Comparison of ENCODE assay signal across 27 cellular contexts in the genomic region with DNA sequence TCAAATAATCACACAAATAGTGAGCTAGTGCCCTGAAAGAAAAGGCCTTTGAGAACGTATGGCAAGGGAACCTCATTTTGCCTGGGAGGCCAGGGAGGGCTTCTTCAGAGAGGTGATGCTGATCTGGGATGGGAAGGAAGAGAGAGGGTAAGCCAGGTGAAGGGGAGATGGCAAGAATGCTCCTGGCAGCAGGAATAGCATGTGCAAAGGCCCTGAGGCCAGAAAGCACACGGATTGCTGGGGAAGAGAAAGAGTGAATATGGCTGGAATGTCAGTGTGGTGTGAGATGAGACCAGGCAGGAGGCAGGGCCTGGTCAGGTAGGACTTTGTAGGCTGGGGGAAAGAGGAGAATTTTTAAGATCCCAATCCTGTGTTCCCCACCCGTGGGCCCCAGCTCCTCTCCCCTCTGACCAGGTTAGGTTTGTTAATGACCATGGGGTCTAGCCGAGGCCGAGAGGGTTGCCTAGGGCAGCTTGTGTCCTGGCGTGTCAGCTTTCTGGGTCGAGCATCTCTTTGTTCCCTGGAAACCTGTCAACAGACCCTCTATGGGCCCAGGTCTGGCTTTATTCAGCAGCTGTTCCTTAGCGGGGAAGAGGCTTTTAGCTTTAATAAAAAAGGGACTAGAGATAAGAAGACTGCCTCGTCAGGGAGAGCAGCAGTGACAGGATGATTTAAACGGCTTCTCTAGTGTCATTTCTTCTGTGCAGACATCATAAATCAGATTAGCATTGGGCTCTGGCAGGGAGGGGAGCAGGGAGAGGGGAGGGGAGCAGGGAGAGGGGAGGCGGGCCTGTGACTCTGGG.
A peak's percentile ranks its signal among the peaks of the same experiment; 100 is the strongest.
DNase-seq lines count a peak whose midpoint lies in the region; ATAC-seq, FAIRE-seq and TF ChIP-seq lines count a peak whose summit lies in the region.
"Had no signal": no experiment of that assay in that cellular context is flagged by ENCODE, and none has a peak within 500 bp of the region (broad histone marks: within the 10 kb centered on the region; RNA-seq: fewer than 3 reads in every experiment).

No MANE protein-coding gene starts in this region.

- no peak overlapping the region for H4K8ac ChIP-seq in neuronal stem cell (ENCODE audit: low read depth, low read length)

- no peaks in the 10 kb centered on the region for H3K9me1 ChIP-seq in K562 (ENCODE audit: control insufficient read depth, insufficient read depth, low read length)

- no peak overlapping the region for H3K4ac ChIP-seq in neuronal stem cell (ENCODE audit: low read length)

- intact Hi-C loops in K562 (cut with micrococcal nuclease), result loop anchor here (1.0 to 2.0 kb wide), 2 partner anchors 61 to 308 kb away; no protein-coding TSS in a partner anchor

- no peak overlapping the region for H2BK5ac ChIP-seq in neuronal stem cell (ENCODE audit: low read length)

- no peak overlapping the region for H3K23ac ChIP-seq in neuronal stem cell (ENCODE audit: low read depth, low read length, poor library complexity)

- BruUV-seq in K562 (replicated peaks; lab: Mats Ljungman, UMichigan), result no TSS peak

- H3K36me3 ChIP-seq in K562 (ENCODE audit: control insufficient read depth, insufficient read depth, low read length) (no peaks in the 10 kb centered on the region), neuronal stem cell (replicated peaks in 1 of 2; ENCODE audit: control insufficient read depth in 2 of 2, insufficient read depth in 2 of 2, low read length in 2 of 2) (no peaks in the 10 kb centered on the region)
- H3K36me3 ChIP-seq: adrenal gland, pancreas, transverse colon had no signal

- ATAC-seq in K562 (peak; percentile 91), GM19395 (IDR thresholded peaks at IDR 0.05; ENCODE audit: unreplicated experiment) (no peak)
- ATAC-seq: activated CD8-positive, alpha-beta memory T cell treated with anti-CD3 and anti-CD28 coated beads, Interleukin-2, amount 10 ng/mL, durations not matched to agents 7 days and 5 days; activated T-cell treated with anti-CD3 and anti-CD28 coated beads, Interleukin-2, amount 50 U/mL, for 72 hours; natural killer cell had no signal

- no peak overlapping the region for H2BK120ac ChIP-seq in neuronal stem cell (ENCODE audit: low read depth, low read length)

- no peaks in the 10 kb centered on the region for H3K9me3 ChIP-seq in K562 (replicated peaks; ENCODE audit: control insufficient read depth, insufficient read depth, low read depth, low read length)
- no peaks in the 10 kb centered on the region for H3K9me3 ChIP-seq in neuronal stem cell (replicated peaks in 1 of 2; ENCODE audit: control insufficient read depth in 2 of 2, insufficient read depth in 1 of 2, low read depth in 1 of 2, low read length in 2 of 2)
- H3K9me3 ChIP-seq: adrenal gland, pancreas, transverse colon had no signal

- H3K9ac ChIP-seq in K562 (ENCODE audit: insufficient read depth in 1 of 2, low read depth in 2 of 2, low read length in 2 of 2), result peak overlapping the region; percentile 62 to 71; a peak in 3 of 4 replicates
- H3K9ac ChIP-seq in neuronal stem cell (ENCODE audit: low read depth, low read length, poor library complexity), result no peak overlapping the region
- H3K9ac ChIP-seq: GM23248 had no signal

- no peak overlapping the region for H2AK5ac ChIP-seq in neuronal stem cell (ENCODE audit: low read depth, low read length)

- H3K4me3 ChIP-seq in K562, result no peak overlapping the region
- peak overlapping the region in 1 of 2 donors; percentile 53 for H3K4me3 ChIP-seq in neuronal stem cell (ENCODE audit: low read length in 2 of 2)
- H3K4me3 ChIP-seq: adrenal gland, GM23248, pancreas, transverse colon had no signal

- H4K91ac ChIP-seq in neuronal stem cell (ENCODE audit: low read depth, low read length, poor library complexity), result no peak overlapping the region

- no peak; a peak in 1 of 6 replicates for TF ChIP-seq CTCF in K562 (IDR thresholded peaks at IDR 0.05 in 2 of 3, conservative IDR thresholded peaks at IDR 0.05 in 1 of 3; ENCODE audit: insufficient read depth in 2 of 3, low read depth in 1 of 3, low read length in 3 of 3)

- TF ChIP-seq RAD21 in K562 (CRISPR knock-in tag; conservative IDR thresholded peaks at IDR 0.05 in 1 of 2, IDR thresholded peaks at IDR 0.05 in 1 of 2), result no peak

- H3K27ac ChIP-seq in K562 (ENCODE audit: extremely low read depth, low read depth, low read length), result peak overlapping the region; percentile 92
- no peak overlapping the region for H3K27ac ChIP-seq in neuronal stem cell (replicated peaks; ENCODE audit: low read length)
- H3K27ac ChIP-seq: GM23248, pancreas, transverse colon had no signal

- H3K4me1 ChIP-seq in K562 (replicated peaks in 1 of 2; ENCODE audit: control insufficient read depth in 2 of 2, insufficient read depth in 2 of 2, low read length in 2 of 2) (peaks cover 46 to 47% of the 10 kb centered on the region in 2 experiments), neuronal stem cell (ENCODE audit: control insufficient read depth in 2 of 2, insufficient read depth in 1 of 2, low read depth in 1 of 2, low read length in 2 of 2) (peaks cover 0 to 4% of the 10 kb centered on the region in 2 donors)
- H3K4me1 ChIP-seq: pancreas, transverse colon had no signal

- TF ChIP-seq EP300 in K562 (IDR thresholded peaks at IDR 0.05; ENCODE audit: low read length), result peak; percentile 79

- peak; percentile 8 for DNase-seq in NCI-H1436 (lab: John Stamatoyannopoulos, UW)
- DNase-seq in NCI-H1436 treated with DMSO at 0.1 percent for 48 hours (lab: John Stamatoyannopoulos, UW), result no peak
- DNase-seq in NCI-H524 treated with DMSO at 0.1 percent for 48 hours (lab: John Stamatoyannopoulos, UW), result peak; percentile 36
- peak; percentile 40 to 88 (median 62) for DNase-seq in K562 (ENCODE audit: extremely low read depth in 1 of 4, low spot score in 3 of 4)
- no peak for DNase-seq in neuronal stem cell (ENCODE audit: low spot score)
- DNase-seq in OCI-M2 (lab: John Stamatoyannopoulos, UW; ENCODE audit: unreplicated experiment), result no peak
- no peak for DNase-seq in middle frontal gyrus (ENCODE audit: extremely low spot score, low spot score)
- DNase-seq: 8988T; activated CD4-positive, alpha-beta T cell treated with anti-CD3 and anti-CD28 coated beads, Interleukin-2, amount 10 ng/mL, durations not matched to agents 7 days and 5 days; activated CD8-positive, alpha-beta memory T cell treated with anti-CD3 and anti-CD28 coated beads, Interleukin-2, amount 10 ng/mL, durations not matched to agents 7 days and 5 days; activated naive CD4-positive, alpha-beta T cell treated with Interleukin-2 at 50 U/mL for 16 hours; activated T-cell treated with anti-CD3 and anti-CD28 coated beads, Interleukin-2, amount 50 U/mL, for 72 hours; CD4-positive, alpha-beta T cell; EL; GM23248; natural killer cell; NCI-H1105; NCI-H2171; NCI-H526 treated with DMSO at 0.1 percent for 48 hours; pancreas; stimulated activated CD4-positive, alpha-beta T cell treated with anti-CD3 and anti-CD28 coated beads, Interleukin-2, amount 100 ng/mL, for 48 hours; T-helper 2 cell; transverse colon had no signal

- H3K18ac ChIP-seq in neuronal stem cell (ENCODE audit: low read length), result no peak overlapping the region

- H3K27me3 ChIP-seq in K562 (ENCODE audit: control insufficient read depth in 2 of 2, insufficient read depth in 2 of 2, low read length in 2 of 2), result no peaks in the 10 kb centered on the region
- H3K27me3 ChIP-seq in neuronal stem cell (ENCODE audit: control insufficient read depth in 3 of 3, insufficient read depth in 3 of 3, low read depth in 1 of 3, low read length in 3 of 3), result no peaks in the 10 kb centered on the region
- H3K27me3 ChIP-seq: adrenal gland, pancreas, transverse colon had no signal

- CTCF ChIA-PET in K562 (lab: Yijun Ruan, JAX; ENCODE audit: low intra/inter-chr PET ratio), result no interaction called here

- no peaks in the 10 kb centered on the region for H3K79me1 ChIP-seq in neuronal stem cell (ENCODE audit: low read depth, low read length)

- no peak overlapping the region for H3K14ac ChIP-seq in neuronal stem cell (ENCODE audit: low read length)

- POLR2A ChIA-PET in K562 (lab: Yijun Ruan, JAX), result interaction anchor here (0.6 to 2.0 kb wide), 5 partner anchors 9 to 414 kb away, joined by 3 to 9 read pairs (median 3); no protein-coding TSS in a partner anchor

- FAIRE-seq in K562 (lab: Jason Lieb, UNC), result peak; percentile 95
- FAIRE-seq: GM12891, keratinocyte, pancreas had no signal

- no peaks in the 10 kb centered on the region for H4K20me1 ChIP-seq in K562 (replicated peaks; ENCODE audit: control insufficient read depth, insufficient read depth, low read length)

- H3K79me2 ChIP-seq in K562 (ENCODE audit: control insufficient read depth, insufficient read depth, low read length), result no peaks in the 10 kb centered on the region

- whole genome bisulfite sequencing in K562 (ENCODE audit: insufficient coverage, low coverage, missing lambda C conversion rate), result 21% methylated on average over 9 of the region's 11 CpGs
- no CpG with 5 or more reads among the region's 11 CpGs for WGBS in neuronal stem cell (ENCODE audit: extremely low coverage in 2 of 2, insufficient read length in 2 of 2, insufficient replicate concordance in 1 of 2), 2 donors

- H2AFZ ChIP-seq in K562 (ENCODE audit: low read depth, low read length) (peak overlapping the region; percentile 66; the same call in 1 of the 2 replicates), neuronal stem cell (ENCODE audit: low read length) (peak overlapping the region; percentile 17)
- H2AFZ ChIP-seq: GM23248 had no signal

- peak overlapping the region; percentile 62 for H3K4me2 ChIP-seq in K562 (ENCODE audit: insufficient read depth, low read length)
- no peak overlapping the region for H3K4me2 ChIP-seq in neuronal stem cell (ENCODE audit: insufficient read depth, low read length, poor library complexity, severe bottlenecking)

- in situ Hi-C loops in K562 (cut with MboI), result no loop called here

- H2BK15ac ChIP-seq in neuronal stem cell (ENCODE audit: low read length), result no peak overlapping the region

- no peak overlapping the region for H2BK12ac ChIP-seq in neuronal stem cell (ENCODE audit: low read length)

- TF ChIP-seq POLR2A in K562 (conservative IDR thresholded peaks at IDR 0.05), result no peak

TF ChIP-seq in K562, 482 proteins besides CTCF, POLR2A, EP300 and RAD21 (continues in another document):
- TF ChIP-seq SMAD4 (CRISPR knock-in tag; conservative IDR thresholded peaks at IDR 0.05) (peak; percentile 55; the same call in 1 of the 2 replicates), NONO (IDR thresholded peaks at IDR 0.05; ENCODE audit: low read depth in 2 of 2, low read length in 1 of 2) (no peak), SAFB2 (IDR thresholded peaks at IDR 0.05; ENCODE audit: borderline replicate concordance, low read depth, low read length, severe bottlenecking) (no peak), BHLHE40 (IDR thresholded peaks at IDR 0.05; ENCODE audit: low read length) (no peak)
- TF ChIP-seq, protein P1, sequence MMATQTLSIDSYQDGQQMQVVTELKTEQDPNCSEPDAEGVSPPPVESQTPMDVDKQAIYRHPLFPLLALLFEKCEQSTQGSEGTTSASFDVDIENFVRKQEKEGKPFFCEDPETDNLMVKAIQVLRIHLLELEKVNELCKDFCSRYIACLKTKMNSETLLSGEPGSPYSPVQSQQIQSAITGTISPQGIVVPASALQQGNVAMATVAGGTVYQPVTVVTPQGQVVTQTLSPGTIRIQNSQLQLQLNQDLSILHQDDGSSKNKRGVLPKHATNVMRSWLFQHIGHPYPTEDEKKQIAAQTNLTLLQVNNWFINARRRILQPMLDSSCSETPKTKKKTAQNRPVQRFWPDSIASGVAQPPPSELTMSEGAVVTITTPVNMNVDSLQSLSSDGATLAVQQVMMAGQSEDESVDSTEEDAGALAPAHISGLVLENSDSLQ (IDR thresholded peaks at IDR 0.05), result peak; percentile 98

Comparison
In these comparisons a context has a peak if more than half of its experiments do, and no peak if none do; other contexts are left out.
1. DNase-seq: peak in NCI-H1436 (single experiment), NCI-H524 treated with DMSO at 0.1 percent for 48 hours (single experiment) and K562 (4 of 4); none in NCI-H1436 treated with DMSO at 0.1 percent for 48 hours (single experiment), neuronal stem cell (single experiment), OCI-M2 (single experiment) and middle frontal gyrus (single experiment).